ENCODE assay signal across 16 cellular contexts in the genomic region with DNA sequence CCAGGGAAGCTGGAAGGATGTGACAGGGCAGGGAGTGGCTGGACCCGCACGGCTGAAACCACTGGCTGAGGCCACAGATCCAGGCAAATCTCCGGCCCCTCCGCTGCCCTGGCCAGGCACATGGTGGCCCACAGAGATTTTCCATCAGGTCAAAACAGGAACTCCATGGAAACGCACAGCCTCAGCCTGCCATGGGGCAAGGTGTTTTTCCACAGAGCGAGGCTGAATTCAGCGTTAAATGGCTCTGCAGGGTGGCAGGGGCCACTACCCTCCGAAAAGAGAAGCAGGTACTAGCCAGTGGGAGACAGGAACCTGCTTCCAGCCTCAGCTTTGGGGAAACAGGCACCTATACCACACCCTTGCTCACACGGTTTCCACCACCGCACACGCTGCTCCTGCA. TPM values are rescaled to one million over a fixed set of nuclear protein-coding genes. Genes with fewer than 3 reads are reported as not detected.
DNase-seq lines count a peak whose midpoint lies in the region; ATAC-seq and TF ChIP-seq lines count a peak whose summit lies in the region.
"Had no signal": no experiment of that assay in that cellular context is flagged by ENCODE, and none has a peak within 500 bp of the region (broad histone marks: within the 10 kb centered on the region; RNA-seq: fewer than 3 reads in every experiment).

No MANE protein-coding gene starts in this region.

- no peak for ATAC-seq in effector memory CD8-positive, alpha-beta T cell (replicated peaks)
- no peak for ATAC-seq in activated CD8-positive, alpha-beta memory T cell treated with anti-CD3 and anti-CD28 coated beads, Interleukin-2, amount 10 ng/mL, durations not matched to agents 7 days and 5 days
- no peak for ATAC-seq in left colon
- ATAC-seq: stimulated activated naive CD8-positive, alpha-beta T cell treated with anti-CD3 and anti-CD28 coated beads, Interleukin-15, Interleukin-2, amounts not matched to agents 100 U/mL and 50 U/mL, for 24 hours had no signal

- H3K27me3 Mint-ChIP-seq in IgD-negative memory B cell = peaks cover 1% of the 10 kb centered on the region
- no peaks in the 10 kb centered on the region for H3K27me3 Mint-ChIP-seq in effector memory CD8-positive, alpha-beta T cell
- no peaks in the 10 kb centered on the region for H3K27me3 Mint-ChIP-seq in activated CD8-positive, alpha-beta memory T cell treated with anti-CD3 and anti-CD28 coated beads, Interleukin-2, amount 10 ng/mL, durations not matched to agents 7 days and 5 days

- peak overlapping the region; percentile 45 for H3K27ac ChIP-seq in BLaER1
- H3K27ac ChIP-seq in neutrophil = peak overlapping the region; percentile 99
- H3K27ac ChIP-seq: prostate gland had no signal

- no peak overlapping the region for H3K9ac ChIP-seq in BLaER1

- no peaks in the 10 kb centered on the region for H4K20me1 ChIP-seq in BLaER1

- peak overlapping the region; percentile 79 for H3K4me2 ChIP-seq in BLaER1

- H3K9me3 ChIP-seq in BLaER1 (peaks cover 14% of the 10 kb centered on the region), neutrophil (no peaks in the 10 kb centered on the region)
- H3K9me3 ChIP-seq: prostate gland had no signal

- H3K36me3 Mint-ChIP-seq in IgD-negative memory B cell = peaks cover 3% of the 10 kb centered on the region
- peaks cover 32% of the 10 kb centered on the region for H3K36me3 Mint-ChIP-seq in effector memory CD8-positive, alpha-beta T cell (ENCODE audit: insufficient read depth)
- H3K36me3 Mint-ChIP-seq in activated CD8-positive, alpha-beta memory T cell treated with anti-CD3 and anti-CD28 coated beads, Interleukin-2, amount 10 ng/mL, durations not matched to agents 7 days and 5 days = peaks cover 51% of the 10 kb centered on the region

- H3K27me3 ChIP-seq in BLaER1 (no peaks in the 10 kb centered on the region), neutrophil (no peaks in the 10 kb centered on the region)

- H3K9me3 Mint-ChIP-seq in IgD-negative memory B cell = peaks cover 0 to 2% (median 0%) of the 10 kb centered on the region in 3 donors
- H3K9me3 Mint-ChIP-seq in effector memory CD8-positive, alpha-beta T cell = no peaks in the 10 kb centered on the region
- peaks cover 11% of the 10 kb centered on the region for H3K9me3 Mint-ChIP-seq in activated CD8-positive, alpha-beta memory T cell treated with anti-CD3 and anti-CD28 coated beads, Interleukin-2, amount 10 ng/mL, durations not matched to agents 7 days and 5 days (ENCODE audit: low read depth)

- no peak for DNase-seq in effector memory CD8-positive, alpha-beta T cell
- DNase-seq in SHP77 treated with DMSO at 0.1 percent for 48 hours (lab: John Stamatoyannopoulos, UW) = no peak
- DNase-seq in activated CD8-positive, alpha-beta memory T cell treated with anti-CD3 and anti-CD28 coated beads, Interleukin-2, amount 10 ng/mL, durations not matched to agents 7 days and 5 days = no peak
- DNase-seq in left colon = no peak
- DNase-seq in cerebellar cortex (ENCODE audit: low spot score) = no peak
- DNase-seq: activated CD4-positive, alpha-beta T cell treated with anti-CD3 and anti-CD28 coated beads for 1 hour; activated T-cell treated with anti-CD3 and anti-CD28 coated beads for 4 hours; DMS 273 treated with DMSO at 0.1 percent for 48 hours; NCI-H1694 treated with DMSO at 0.1 percent for 48 hours; stimulated activated CD4-positive, alpha-beta T cell treated with anti-CD3 and anti-CD28 coated beads, Interleukin-12 subunit alpha, Interleukin-12 subunit beta, amount 100 ng/mL, for 4 hours; stimulated activated naive CD8-positive, alpha-beta T cell treated with anti-CD3 and anti-CD28 coated beads, Interleukin-15, Interleukin-2, amounts not matched to agents 100 U/mL and 50 U/mL, for 24 hours had no signal

- TF ChIP-seq CTCF in neutrophil (IDR thresholded peaks at IDR 0.05) = peak; percentile 25

- peaks cover 47% of the 10 kb centered on the region for H3K4me1 ChIP-seq in BLaER1
- peaks cover 99 to 100% of the 10 kb centered on the region in 2 experiments for H3K4me1 ChIP-seq in neutrophil (ENCODE audit: control insufficient read depth in 1 of 2, insufficient read depth in 1 of 2, low read depth in 1 of 2, low read length in 1 of 2)
- H3K4me1 ChIP-seq: prostate gland had no signal

- intact Hi-C loops in left colon (cut with DNase I, micrococcal nuclease) = no loop called here

- peak overlapping the region in 1 of 4 donors; percentile 63 for H3K4me3 Mint-ChIP-seq in IgD-negative memory B cell
- peak overlapping the region; percentile 66 to 69 for H3K4me3 Mint-ChIP-seq in effector memory CD8-positive, alpha-beta T cell
- no peak overlapping the region for H3K4me3 Mint-ChIP-seq in activated CD8-positive, alpha-beta memory T cell treated with anti-CD3 and anti-CD28 coated beads, Interleukin-2, amount 10 ng/mL, durations not matched to agents 7 days and 5 days

- peak overlapping the region in 2 of 3 donors; percentile 81 to 95 for H3K27ac Mint-ChIP-seq in IgD-negative memory B cell
- H3K27ac Mint-ChIP-seq in effector memory CD8-positive, alpha-beta T cell = peak overlapping the region; percentile 92
- H3K27ac Mint-ChIP-seq in activated CD8-positive, alpha-beta memory T cell treated with anti-CD3 and anti-CD28 coated beads, Interleukin-2, amount 10 ng/mL, durations not matched to agents 7 days and 5 days = no peak overlapping the region

- CTCF ChIA-PET in activated CD8-positive, alpha-beta memory T cell treated with anti-CD3 and anti-CD28 coated beads, Interleukin-2, amount 10 ng/mL, durations not matched to agents 7 days and 5 days (lab: Charles Lee) = interaction anchor here (1.3 to 1.5 kb wide), 2 partner anchors 47 to 59 kb away, joined by 3 read pairs; no protein-coding TSS in a partner anchor

- H3K36me3 ChIP-seq in BLaER1 = no peaks in the 10 kb centered on the region
- peaks cover 14% of the 10 kb centered on the region for H3K36me3 ChIP-seq in neutrophil
- H3K36me3 ChIP-seq: prostate gland had no signal

- H3K4me3 ChIP-seq in BLaER1 (no peak overlapping the region), neutrophil (ENCODE audit: low read depth in 1 of 2, low read length in 1 of 2) (peak overlapping the region; percentile 60 to 65)
- H3K4me3 ChIP-seq: prostate gland had no signal

- H3K4me1 Mint-ChIP-seq in IgD-negative memory B cell = peaks cover 43 to 78% (median 53%) of the 10 kb centered on the region in 3 donors
- peaks cover 74 to 82% of the 10 kb centered on the region in 2 donors for H3K4me1 Mint-ChIP-seq in effector memory CD8-positive, alpha-beta T cell (ENCODE audit: low read depth in 2 of 2)
- peaks cover 73% of the 10 kb centered on the region for H3K4me1 Mint-ChIP-seq in activated CD8-positive, alpha-beta memory T cell treated with anti-CD3 and anti-CD28 coated beads, Interleukin-2, amount 10 ng/mL, durations not matched to agents 7 days and 5 days

RNA-seq across cellular contexts. Expression of a gene that starts 53.1 kb away (rescaled TPM):
- 41.7 TPM for polyA plus RNA-seq in IgD-negative memory B cell
- total RNA-seq in activated CD8-positive, alpha-beta memory T cell treated with anti-CD3 and anti-CD28 coated beads, Interleukin-2, amount 10 ng/mL, durations not matched to agents 7 days and 5 days = 100 to 1,000 TPM; 130 to 156 TPM
- 10 to 100 TPM in 1 of 2 donors, 1 to 10 TPM in 1; 6.2 to 11.8 TPM for total RNA-seq in left colon
- total RNA-seq: MCF 10A had no signal

Comparison
In these comparisons a context has a peak if more than half of its experiments do, and no peak if none do; other contexts are left out.
1. RNA of a gene that starts 53.1 kb away (total RNA-seq): 130 to 156 TPM in activated CD8-positive, alpha-beta memory T cell treated with anti-CD3 and anti-CD28 coated beads, Interleukin-2, amount 10 ng/mL, durations not matched to agents 7 days and 5 days; 6.2 to 11.8 TPM in left colon; every median in the first group is over 10 times any median in the second.